In genomic region chr1:36258960-36259344, GRCh38 we compare ENCODE assay signal across 1 cellular context.
TF ChIP-seq lines count a peak whose summit lies in the region.

No MANE protein-coding gene starts in this region.

TF ChIP-seq in IMR-90, 13 proteins besides CTCF, POLR2A, EP300 and RAD21 (continued from another document):
- TF ChIP-seq RCOR1 (IDR thresholded peaks at IDR 0.05; ENCODE audit: insufficient replicate concordance, low read length) (no peak), USF2 (IDR thresholded peaks at IDR 0.05; ENCODE audit: low read depth, low read length) (no peak), ELK1 (IDR thresholded peaks at IDR 0.05; ENCODE audit: borderline replicate concordance, low read depth, low read length) (no peak), MXI1 (IDR thresholded peaks at IDR 0.05; ENCODE audit: borderline replicate concordance, low read depth, low read length) (no peak), SMC3 (IDR thresholded peaks at IDR 0.05; ENCODE audit: low read depth, low read length) (no peak), MAZ (IDR thresholded peaks at IDR 0.05; ENCODE audit: borderline replicate concordance, low read depth, low read length) (no peak), NFE2L2 (IDR thresholded peaks at IDR 0.05; ENCODE audit: low read depth, low read length) (no peak)
